ENCODE assay signal across 2 cellular contexts in the genomic region with DNA sequence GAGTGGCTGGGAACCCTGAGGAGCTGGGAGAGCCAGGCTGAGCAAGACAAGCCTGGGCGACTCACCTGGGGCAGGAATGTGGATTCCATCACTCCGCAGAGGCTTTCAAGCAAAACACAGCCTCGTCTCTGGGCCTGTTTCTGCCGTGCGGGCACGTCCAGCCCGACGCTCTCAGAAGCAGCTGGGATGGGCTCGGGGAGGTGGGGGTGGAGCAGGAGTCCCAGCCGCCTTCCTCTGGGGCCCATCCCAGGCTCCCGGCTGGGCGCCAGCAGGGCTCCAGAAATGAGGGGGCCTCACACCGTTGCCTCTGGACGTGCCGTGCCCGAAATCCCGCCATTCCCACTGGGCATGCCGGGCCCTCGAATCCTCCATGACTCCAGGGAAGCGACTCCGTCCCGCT.
TF ChIP-seq lines count a peak whose summit lies in the region.

No MANE protein-coding gene starts in this region.

TF ChIP-seq in HCT116, 20 proteins besides CTCF, POLR2A, EP300 and RAD21:
- TF ChIP-seq ZFX (IDR thresholded peaks at IDR 0.05): no peak
- TF ChIP-seq, protein P1, sequence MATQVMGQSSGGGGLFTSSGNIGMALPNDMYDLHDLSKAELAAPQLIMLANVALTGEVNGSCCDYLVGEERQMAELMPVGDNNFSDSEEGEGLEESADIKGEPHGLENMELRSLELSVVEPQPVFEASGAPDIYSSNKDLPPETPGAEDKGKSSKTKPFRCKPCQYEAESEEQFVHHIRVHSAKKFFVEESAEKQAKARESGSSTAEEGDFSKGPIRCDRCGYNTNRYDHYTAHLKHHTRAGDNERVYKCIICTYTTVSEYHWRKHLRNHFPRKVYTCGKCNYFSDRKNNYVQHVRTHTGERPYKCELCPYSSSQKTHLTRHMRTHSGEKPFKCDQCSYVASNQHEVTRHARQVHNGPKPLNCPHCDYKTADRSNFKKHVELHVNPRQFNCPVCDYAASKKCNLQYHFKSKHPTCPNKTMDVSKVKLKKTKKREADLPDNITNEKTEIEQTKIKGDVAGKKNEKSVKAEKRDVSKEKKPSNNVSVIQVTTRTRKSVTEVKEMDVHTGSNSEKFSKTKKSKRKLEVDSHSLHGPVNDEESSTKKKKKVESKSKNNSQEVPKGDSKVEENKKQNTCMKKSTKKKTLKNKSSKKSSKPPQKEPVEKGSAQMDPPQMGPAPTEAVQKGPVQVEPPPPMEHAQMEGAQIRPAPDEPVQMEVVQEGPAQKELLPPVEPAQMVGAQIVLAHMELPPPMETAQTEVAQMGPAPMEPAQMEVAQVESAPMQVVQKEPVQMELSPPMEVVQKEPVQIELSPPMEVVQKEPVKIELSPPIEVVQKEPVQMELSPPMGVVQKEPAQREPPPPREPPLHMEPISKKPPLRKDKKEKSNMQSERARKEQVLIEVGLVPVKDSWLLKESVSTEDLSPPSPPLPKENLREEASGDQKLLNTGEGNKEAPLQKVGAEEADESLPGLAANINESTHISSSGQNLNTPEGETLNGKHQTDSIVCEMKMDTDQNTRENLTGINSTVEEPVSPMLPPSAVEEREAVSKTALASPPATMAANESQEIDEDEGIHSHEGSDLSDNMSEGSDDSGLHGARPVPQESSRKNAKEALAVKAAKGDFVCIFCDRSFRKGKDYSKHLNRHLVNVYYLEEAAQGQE (IDR thresholded peaks at IDR 0.05; ENCODE audit: low read depth): no peak
- TF ChIP-seq CBX3 (IDR thresholded peaks at IDR 0.05; ENCODE audit: low read depth): no peak
- no peak for TF ChIP-seq POLR2AphosphoS5 (IDR thresholded peaks at IDR 0.05; ENCODE audit: low read depth, low read length)
- no peak for TF ChIP-seq EZH2 (IDR thresholded peaks at IDR 0.05)

TF ChIP-seq in WTC11, 78 proteins besides CTCF, POLR2A, EP300 and RAD21:
- TF ChIP-seq SMAD3 (CRISPR knock-in tag; IDR thresholded peaks at IDR 0.05; ENCODE audit: borderline replicate concordance) (no peak), FOXP1 (CRISPR knock-in tag; IDR thresholded peaks at IDR 0.05; ENCODE audit: borderline replicate concordance) (no peak), CREB1 (CRISPR knock-in tag; IDR thresholded peaks at IDR 0.05) (no peak), ZNF396 (CRISPR knock-in tag; IDR thresholded peaks at IDR 0.05; ENCODE audit: borderline replicate concordance) (no peak), GABPB1 (CRISPR knock-in tag; IDR thresholded peaks at IDR 0.05) (no peak), RELA (CRISPR knock-in tag; IDR thresholded peaks at IDR 0.05; ENCODE audit: borderline replicate concordance) (no peak)
- TF ChIP-seq, protein P2, sequence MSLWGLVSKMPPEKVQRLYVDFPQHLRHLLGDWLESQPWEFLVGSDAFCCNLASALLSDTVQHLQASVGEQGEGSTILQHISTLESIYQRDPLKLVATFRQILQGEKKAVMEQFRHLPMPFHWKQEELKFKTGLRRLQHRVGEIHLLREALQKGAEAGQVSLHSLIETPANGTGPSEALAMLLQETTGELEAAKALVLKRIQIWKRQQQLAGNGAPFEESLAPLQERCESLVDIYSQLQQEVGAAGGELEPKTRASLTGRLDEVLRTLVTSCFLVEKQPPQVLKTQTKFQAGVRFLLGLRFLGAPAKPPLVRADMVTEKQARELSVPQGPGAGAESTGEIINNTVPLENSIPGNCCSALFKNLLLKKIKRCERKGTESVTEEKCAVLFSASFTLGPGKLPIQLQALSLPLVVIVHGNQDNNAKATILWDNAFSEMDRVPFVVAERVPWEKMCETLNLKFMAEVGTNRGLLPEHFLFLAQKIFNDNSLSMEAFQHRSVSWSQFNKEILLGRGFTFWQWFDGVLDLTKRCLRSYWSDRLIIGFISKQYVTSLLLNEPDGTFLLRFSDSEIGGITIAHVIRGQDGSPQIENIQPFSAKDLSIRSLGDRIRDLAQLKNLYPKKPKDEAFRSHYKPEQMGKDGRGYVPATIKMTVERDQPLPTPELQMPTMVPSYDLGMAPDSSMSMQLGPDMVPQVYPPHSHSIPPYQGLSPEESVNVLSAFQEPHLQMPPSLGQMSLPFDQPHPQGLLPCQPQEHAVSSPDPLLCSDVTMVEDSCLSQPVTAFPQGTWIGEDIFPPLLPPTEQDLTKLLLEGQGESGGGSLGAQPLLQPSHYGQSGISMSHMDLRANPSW (CRISPR knock-in tag; conservative IDR thresholded peaks at IDR 0.05; ENCODE audit: low read depth): no peak
- TF ChIP-seq, protein P3, sequence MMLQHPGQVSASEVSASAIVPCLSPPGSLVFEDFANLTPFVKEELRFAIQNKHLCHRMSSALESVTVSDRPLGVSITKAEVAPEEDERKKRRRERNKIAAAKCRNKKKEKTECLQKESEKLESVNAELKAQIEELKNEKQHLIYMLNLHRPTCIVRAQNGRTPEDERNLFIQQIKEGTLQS (CRISPR knock-in tag; conservative IDR thresholded peaks at IDR 0.05): no peak
- TF ChIP-seq, protein P4, sequence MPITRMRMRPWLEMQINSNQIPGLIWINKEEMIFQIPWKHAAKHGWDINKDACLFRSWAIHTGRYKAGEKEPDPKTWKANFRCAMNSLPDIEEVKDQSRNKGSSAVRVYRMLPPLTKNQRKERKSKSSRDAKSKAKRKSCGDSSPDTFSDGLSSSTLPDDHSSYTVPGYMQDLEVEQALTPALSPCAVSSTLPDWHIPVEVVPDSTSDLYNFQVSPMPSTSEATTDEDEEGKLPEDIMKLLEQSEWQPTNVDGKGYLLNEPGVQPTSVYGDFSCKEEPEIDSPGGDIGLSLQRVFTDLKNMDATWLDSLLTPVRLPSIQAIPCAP (CRISPR knock-in tag; IDR thresholded peaks at IDR 0.05): no peak
- TF ChIP-seq, protein P5, sequence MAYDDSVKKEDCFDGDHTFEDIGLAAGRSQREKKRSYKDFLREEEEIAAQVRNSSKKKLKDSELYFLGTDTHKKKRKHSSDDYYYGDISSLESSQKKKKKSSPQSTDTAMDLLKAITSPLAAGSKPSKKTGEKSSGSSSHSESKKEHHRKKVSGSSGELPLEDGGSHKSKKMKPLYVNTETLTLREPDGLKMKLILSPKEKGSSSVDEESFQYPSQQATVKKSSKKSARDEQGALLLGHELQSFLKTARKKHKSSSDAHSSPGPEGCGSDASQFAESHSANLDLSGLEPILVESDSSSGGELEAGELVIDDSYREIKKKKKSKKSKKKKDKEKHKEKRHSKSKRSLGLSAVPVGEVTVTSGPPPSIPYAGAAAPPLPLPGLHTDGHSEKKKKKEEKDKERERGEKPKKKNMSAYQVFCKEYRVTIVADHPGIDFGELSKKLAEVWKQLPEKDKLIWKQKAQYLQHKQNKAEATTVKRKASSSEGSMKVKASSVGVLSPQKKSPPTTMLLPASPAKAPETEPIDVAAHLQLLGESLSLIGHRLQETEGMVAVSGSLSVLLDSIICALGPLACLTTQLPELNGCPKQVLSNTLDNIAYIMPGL (CRISPR knock-in tag; IDR thresholded peaks at IDR 0.05): no peak
